8 cellular contexts compared by ENCODE assay signal in genomic region chr10:118744346-118744918, GRCh38. TPM values are rescaled to one million over a fixed set of nuclear protein-coding genes. Genes with fewer than 3 reads are reported as not detected.
A peak's percentile ranks its signal among the peaks of the same experiment; 100 is the strongest.
DNase-seq lines count a peak whose midpoint lies in the region; ATAC-seq and TF ChIP-seq lines count a peak whose summit lies in the region.
"Not testable (repeated sequence)": the region's sequence is repeated elsewhere in the genome, so short reads cannot be mapped to it uniquely, and the experiment has no call there.

No MANE protein-coding gene starts in this region.

- CTCF ChIA-PET in IMR-90 (lab: Yijun Ruan, JAX); RWPE1 (lab: Yijun Ruan, JAX): not testable (repeated sequence)

- dilution Hi-C loops in IMR-90 (cut with HindIII; ENCODE audit: low sequenced_read_pairs, unreplicated experiment), result not testable (repeated sequence)

- H3K4me1 Mint-ChIP-seq in nephron progenitor cell, result peaks cover 46% of the 10 kb centered on the region

- TF ChIP-seq RAD21 in IMR-90 (IDR thresholded peaks at IDR 0.05; ENCODE audit: low read length), result not testable (repeated sequence)

- not testable (repeated sequence) for H4K8ac ChIP-seq in IMR-90 (ENCODE audit: low read depth in 2 of 2, low read length in 2 of 2)

- H3K27me3 Mint-ChIP-seq in nephron progenitor cell (ENCODE audit: low read depth, poor library complexity), result not testable (repeated sequence)

- not testable (repeated sequence) for H2BK120ac ChIP-seq in IMR-90 (ENCODE audit: low read depth, low read length)

- no CpG with 5 or more reads among the region's 9 CpGs for WGBS in IMR-90 (ENCODE audit: extremely low coverage in 2 of 2, insufficient read length in 1 of 2), 2 experiments
- WGBS in body of pancreas, 2 donors, result 83 to 84% methylated on average over 9 of the region's 9 CpGs

- not testable (repeated sequence) for H4K91ac ChIP-seq in IMR-90 (ENCODE audit: insufficient read depth, low read depth, low read length)

- TF ChIP-seq POLR2A in IMR-90 (IDR thresholded peaks at IDR 0.05; ENCODE audit: low read depth, low read length); body of pancreas (IDR thresholded peaks at IDR 0.05): not testable (repeated sequence)

- not testable (repeated sequence) for H3K27ac Mint-ChIP-seq in nephron progenitor cell

- peaks cover 10 to 58% of the 10 kb centered on the region in 2 experiments for H3K79me1 ChIP-seq in IMR-90 (ENCODE audit: low read depth in 1 of 2, low read length in 2 of 2)

- H3K9me3 ChIP-seq in IMR-90 (ENCODE audit: control insufficient read depth, insufficient read depth, low read length); body of pancreas; subcutaneous abdominal adipose tissue (ENCODE audit: control insufficient read depth in 5 of 5, low read length in 5 of 5): not testable (repeated sequence)

- H3K36me3 Mint-ChIP-seq in nephron progenitor cell (ENCODE audit: low read depth), result peaks cover 70% of the 10 kb centered on the region

- not testable (repeated sequence) for H3K14ac ChIP-seq in IMR-90 (replicated peaks; ENCODE audit: low read depth, low read length)

- not testable (repeated sequence) for H3K56ac ChIP-seq in IMR-90 (ENCODE audit: extremely low read depth, insufficient read depth, low read length)

- DNase-seq in Ammon's horn (ENCODE audit: low spot score) (peak; percentile 20), RWPE1 (ENCODE audit: low spot score) (peak; percentile 46), fibroblast of gingiva (ENCODE audit: low read depth) (peak; percentile 47)
- not testable (repeated sequence) for DNase-seq in IMR-90, body of pancreas, Right ventricle myocardium superior, nephron progenitor cell

- TF ChIP-seq CTCF in IMR-90 (conservative IDR thresholded peaks at IDR 0.05; ENCODE audit: low read depth, low read length); RWPE1 (conservative IDR thresholded peaks at IDR 0.05; ENCODE audit: low read depth); body of pancreas (IDR thresholded peaks at IDR 0.05); nephron progenitor cell (IDR thresholded peaks at IDR 0.05): not testable (repeated sequence)

- not testable (repeated sequence) for H3K4me3 ChIP-seq in IMR-90 (ENCODE audit: insufficient read depth, low read depth, low read length); body of pancreas; subcutaneous abdominal adipose tissue (ENCODE audit: low read depth in 1 of 5, low read length in 5 of 5)

- H3K27ac ChIP-seq in IMR-90 (ENCODE audit: insufficient read depth, low read length), result not testable (repeated sequence)
- peak overlapping the region; percentile 79 for H3K27ac ChIP-seq in RWPE1
- peak overlapping the region in 2 of 4 donors; percentile 28 to 61 for H3K27ac ChIP-seq in body of pancreas
- H3K27ac ChIP-seq in subcutaneous abdominal adipose tissue (ENCODE audit: low read depth, low read length), result peak overlapping the region; percentile 65

- H4K20me1 ChIP-seq in IMR-90 (ENCODE audit: insufficient read depth, low read length), result peaks cover 51% of the 10 kb centered on the region

- not testable (repeated sequence) for H2BK20ac ChIP-seq in IMR-90 (ENCODE audit: low read depth, low read length)

- BruUV-seq in IMR-90 (replicated peaks; lab: Mats Ljungman, UMichigan), result not testable (repeated sequence)

- not testable (repeated sequence) for H3K9me1 ChIP-seq in IMR-90 (ENCODE audit: insufficient read depth, low read length)

- not testable (repeated sequence) for H3K4ac ChIP-seq in IMR-90 (ENCODE audit: low read depth, low read length)

- H3K23ac ChIP-seq in IMR-90 (ENCODE audit: low read depth, low read length), result not testable (repeated sequence)

- H3K9me3 Mint-ChIP-seq in nephron progenitor cell, result peaks cover 32% of the 10 kb centered on the region

- H2BK15ac ChIP-seq in IMR-90 (ENCODE audit: low read depth, low read length), result not testable (repeated sequence)

- H3K9ac ChIP-seq in IMR-90 (ENCODE audit: low read depth, low read length); subcutaneous abdominal adipose tissue (ENCODE audit: low read length in 5 of 5): not testable (repeated sequence)

- H3K4me3 Mint-ChIP-seq in nephron progenitor cell, result peak overlapping the region; percentile 45

- H2BK5ac ChIP-seq in IMR-90 (ENCODE audit: low read depth, low read length, poor library complexity, severe bottlenecking), result not testable (repeated sequence)

- not testable (repeated sequence) for ATAC-seq in IMR-90 (ENCODE audit: low read depth)
- peak; percentile 65 for ATAC-seq in body of pancreas
- peak; percentile 73 for ATAC-seq in Right ventricle myocardium superior (ENCODE audit: poor library complexity)

- not testable (repeated sequence) for H3K36me3 ChIP-seq in IMR-90 (ENCODE audit: control insufficient read depth, insufficient read depth, low read length); body of pancreas (replicated peaks in 1 of 2; ENCODE audit: insufficient read depth in 1 of 2, low read depth in 2 of 2); subcutaneous abdominal adipose tissue (ENCODE audit: control insufficient read depth in 5 of 5, insufficient read depth in 5 of 5, low read length in 5 of 5)

- H2AK5ac ChIP-seq in IMR-90 (ENCODE audit: low read depth, low read length), result not testable (repeated sequence)

- H4K5ac ChIP-seq in IMR-90 (ENCODE audit: low read depth, low read length), result not testable (repeated sequence)

- H3K18ac ChIP-seq in IMR-90 (ENCODE audit: low read depth, low read length), result not testable (repeated sequence)

- intact Hi-C loops in IMR-90 (cut with micrococcal nuclease), result loop anchor here (10.0 kb wide), 1 partner anchor 700 kb away; the partner anchor contains the start of gene RAB11FIP2
- intact Hi-C loops in body of pancreas (cut with DNase I); Right ventricle myocardium superior (cut with DNase I): not testable (repeated sequence)

- not testable (repeated sequence) for H3K4me2 ChIP-seq in IMR-90 (ENCODE audit: low read depth, low read length)

- H2AK9ac ChIP-seq in IMR-90 (replicated peaks; ENCODE audit: low read depth, low read length, poor library complexity), result not testable (repeated sequence)

- in situ Hi-C loops in IMR-90 (cut with MboI; ENCODE audit: low sequenced_read_pairs), result loop anchor here (25.0 kb wide), 1 partner anchor 443 kb away; the partner anchor contains the start of gene PRDX3

- POLR2A ChIA-PET in IMR-90 (lab: Charles Lee; ENCODE audit: unreplicated experiment); RWPE1 (lab: Yijun Ruan, JAX; ENCODE audit: low non-redundant PET): not testable (repeated sequence)

- not testable (repeated sequence) for H2AFZ ChIP-seq in IMR-90 (replicated peaks; ENCODE audit: low read length, poor library complexity)

- H3K27me3 ChIP-seq in IMR-90 (ENCODE audit: control insufficient read depth, insufficient read depth, low read length); body of pancreas; subcutaneous abdominal adipose tissue (ENCODE audit: control insufficient read depth in 5 of 5, insufficient read depth in 4 of 5, low read length in 5 of 5): not testable (repeated sequence)

- not testable (repeated sequence) for H3K4me1 ChIP-seq in IMR-90 (ENCODE audit: control insufficient read depth, insufficient read depth, low read length)
- H3K4me1 ChIP-seq in body of pancreas, result peaks cover 56% of the 10 kb centered on the region
- peaks cover 0 to 40% (median 28%) of the 10 kb centered on the region in 5 donors for H3K4me1 ChIP-seq in subcutaneous abdominal adipose tissue (ENCODE audit: control insufficient read depth in 5 of 5, insufficient read depth in 5 of 5, low read length in 5 of 5)

TF ChIP-seq in IMR-90, 13 proteins besides CTCF, POLR2A, EP300 and RAD21:
- TF ChIP-seq CEBPB (IDR thresholded peaks at IDR 0.05; ENCODE audit: low read depth, low read length), result peak; percentile 74

RNA-seq across cellular contexts. Expression of gene CACUL1, which starts 10.3 kb away (rescaled TPM):
- total RNA-seq in IMR-90 (2012; rRNA removed) (23.5 and 24.7 TPM in 2 replicates), body of pancreas (10 to 100 TPM; 12.9 to 16.1 TPM), Right ventricle myocardium superior (21.4 TPM)
- polyA plus RNA-seq in IMR-90 (2012; rRNA removed), result 4.3 and 5.3 TPM in 2 replicates
- 1.9 and 2.2 TPM in 2 replicates for polyA plus RNA-seq in IMR-90 (2012; cell fraction: cytosol; rRNA removed)
- polyA plus RNA-seq in IMR-90 (2012; cell fraction: nucleus; rRNA removed; ENCODE audit: low replicate concordance), result 1.4 and 10.5 TPM in 2 replicates
